In the genomic region with DNA sequence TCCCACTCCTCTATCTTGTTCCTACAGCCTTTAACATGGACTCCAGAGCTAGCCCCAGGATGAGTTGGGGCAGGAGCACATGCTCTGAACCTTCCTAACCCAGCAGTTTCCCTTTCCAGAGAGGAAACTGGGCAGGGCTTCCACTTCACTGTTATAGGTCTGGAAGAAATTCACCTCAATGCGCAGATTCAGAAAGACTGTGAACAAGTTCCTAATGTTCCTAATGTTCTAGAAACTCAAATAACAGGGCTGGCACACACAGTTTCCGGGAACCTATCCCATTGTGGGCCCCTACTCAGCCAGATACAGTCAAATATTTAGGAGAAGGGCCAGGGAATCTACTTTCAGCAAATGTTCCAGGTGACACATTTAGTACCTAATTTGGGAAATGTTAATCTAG, we compare ENCODE assay signal across 20 cellular contexts. TPM values are rescaled to one million over a fixed set of nuclear protein-coding genes. Genes with fewer than 3 reads are reported as not detected.
DNase-seq lines count a peak whose midpoint lies in the region; TF ChIP-seq lines count a peak whose summit lies in the region.
"Had no signal": no experiment of that assay in that cellular context is flagged by ENCODE, and none has a peak within 500 bp of the region (broad histone marks: within the 10 kb centered on the region; RNA-seq: fewer than 3 reads in every experiment).

No MANE protein-coding gene starts in this region.

- H3K4me1 ChIP-seq in esophagus muscularis mucosa, result peaks cover 0 to 19% (median 4%) of the 10 kb centered on the region in 4 donors
- H3K4me1 ChIP-seq: BE2C; BLaER1 treated with 17β-estradiol and CSF1 and Interleukin-3, amounts not matched to agents 10 nM and 100 nM had no signal

- no peaks in the 10 kb centered on the region for H3K27me3 ChIP-seq in esophagus muscularis mucosa
- H3K27me3 ChIP-seq: BE2C; BLaER1 treated with 17β-estradiol and CSF1 and Interleukin-3, amounts not matched to agents 10 nM and 100 nM had no signal

- WGBS in esophagus muscularis mucosa, result 75% methylated on average over 2 of the region's 2 CpGs

- TF ChIP-seq CTCF in 22Rv1 (IDR thresholded peaks at IDR 0.05), result no peak
- no peak for TF ChIP-seq CTCF in LNCaP clone FGC (IDR thresholded peaks at IDR 0.05; ENCODE audit: control insufficient read depth, extremely low read depth, insufficient read depth)
- no peak for TF ChIP-seq CTCF in esophagus muscularis mucosa (IDR thresholded peaks at IDR 0.05)

- intact Hi-C loops in esophagus muscularis mucosa (cut with DNase I), result no loop called here

- DNase-seq in LNCaP clone FGC (ENCODE audit: low read depth) (peak; percentile 63), esophagus muscularis mucosa (ENCODE audit: extremely low spot score) (peak; percentile 62), NCI-H128 (lab: John Stamatoyannopoulos, UW; ENCODE audit: unreplicated experiment) (no peak), NCI-H748 (lab: John Stamatoyannopoulos, UW; ENCODE audit: unreplicated experiment) (no peak), SKM-1 treated with dmso at 0.1 percent for 144 hours (lab: John Stamatoyannopoulos, UW; ENCODE audit: unreplicated experiment) (no peak)
- DNase-seq: 8988T; ACHN; AML-193; BE2C; Calu3; CD4-positive, alpha-beta memory T cell; COR-L47; DMS53; DMS79 treated with DMSO at 0.1 percent for 48 hours; GF-D8; GOT3; HCEC 1CT had no signal

- no peak for TF ChIP-seq EP300 in esophagus muscularis mucosa (IDR thresholded peaks at IDR 0.05)

- no peak for TF ChIP-seq POLR2A in esophagus muscularis mucosa (IDR thresholded peaks at IDR 0.05; ENCODE audit: low read depth)

- H3K4me3 ChIP-seq in LNCaP clone FGC (ENCODE audit: low read depth, low read length) (no peak overlapping the region), esophagus muscularis mucosa (no peak overlapping the region)
- H3K4me3 ChIP-seq: A549; BLaER1 treated with 17β-estradiol and CSF1 and Interleukin-3, amounts not matched to agents 10 nM and 100 nM had no signal

- H3K27ac ChIP-seq in 22Rv1, result peak overlapping the region; percentile 37
- no peak overlapping the region for H3K27ac ChIP-seq in esophagus muscularis mucosa (replicated peaks in 1 of 4)
- H3K27ac ChIP-seq: BLaER1 treated with 17β-estradiol and CSF1 and Interleukin-3, amounts not matched to agents 10 nM and 100 nM had no signal

- H3K9me3 ChIP-seq in esophagus muscularis mucosa, result no peaks in the 10 kb centered on the region
- H3K9me3 ChIP-seq: A549, BE2C had no signal

- H3K36me3 ChIP-seq in esophagus muscularis mucosa, result no peaks in the 10 kb centered on the region
- H3K36me3 ChIP-seq: BE2C; BLaER1 treated with 17β-estradiol and CSF1 and Interleukin-3, amounts not matched to agents 10 nM and 100 nM had no signal

RNA-seq across cellular contexts. Expression of gene ABCC2, which starts 29.7 kb away (rescaled TPM):
- 1 to 10 TPM in 1 of 4 donors, under 1 TPM in 3; 0.32 to 2.9 (median 0.42) TPM for total RNA-seq in esophagus muscularis mucosa

Comparison
In these comparisons a context has a peak if more than half of its experiments do, and no peak if none do; other contexts are left out.
1. DNase-seq: peak in LNCaP clone FGC (single experiment) and esophagus muscularis mucosa (single experiment); none in NCI-H128 (single experiment), NCI-H748 (single experiment) and SKM-1 treated with dmso at 0.1 percent for 144 hours (single experiment).